In genomic region chr20:44109951-44110361, GRCh38 we compare ENCODE assay signal across 13 cellular contexts.
DNase-seq lines count a peak whose midpoint lies in the region; ATAC-seq and TF ChIP-seq lines count a peak whose summit lies in the region.
"Had no signal": no experiment of that assay in that cellular context is flagged by ENCODE, and none has a peak within 500 bp of the region (broad histone marks: within the 10 kb centered on the region; RNA-seq: fewer than 3 reads in every experiment).

No MANE protein-coding gene starts in this region.

- H4K20me1 ChIP-seq in OCI-LY7 (ENCODE audit: insufficient read depth, low read length) = no peaks in the 10 kb centered on the region

- H3K36me3 Mint-ChIP-seq in progenitor cell of endocrine pancreas (ENCODE audit: insufficient read depth) = no peaks in the 10 kb centered on the region
- peaks cover 5% of the 10 kb centered on the region for H3K36me3 Mint-ChIP-seq in T-helper 17 cell (ENCODE audit: low read depth)
- no peaks in the 10 kb centered on the region for H3K36me3 Mint-ChIP-seq in activated naive CD8-positive, alpha-beta T cell treated with anti-CD3 and anti-CD28 coated beads for 36 hours

- no peak overlapping the region for H2AFZ ChIP-seq in OCI-LY7 (ENCODE audit: low read length)

- H3K4me3 ChIP-seq in GM12875 (ENCODE audit: low read depth, low read length) = no peak overlapping the region
- H3K4me3 ChIP-seq in OCI-LY7 (ENCODE audit: low read depth, low read length, poor library complexity, severe bottlenecking) = no peak overlapping the region
- H3K4me3 ChIP-seq in fibroblast of mammary gland (ENCODE audit: control insufficient read depth, low read depth, low read length) = no peak overlapping the region

- ATAC-seq in T-helper 17 cell = no peak
- ATAC-seq: stimulated activated naive CD8-positive, alpha-beta T cell treated with anti-CD3 and anti-CD28 coated beads, Interleukin-15, amount 100 ng/mL, for 72 hours had no signal

- no peak overlapping the region for H3K27ac ChIP-seq in OCI-LY7 (ENCODE audit: low read depth, low read length, poor library complexity, severe bottlenecking)
- H3K27ac ChIP-seq: HL-60 had no signal

- H3K4me3 Mint-ChIP-seq in progenitor cell of endocrine pancreas (ENCODE audit: low read depth) (no peak overlapping the region), T-helper 17 cell (no peak overlapping the region)
- H3K4me3 Mint-ChIP-seq in activated naive CD8-positive, alpha-beta T cell treated with anti-CD3 and anti-CD28 coated beads for 36 hours = no peak overlapping the region
- H3K4me3 Mint-ChIP-seq: activated CD4-positive, alpha-beta T cell treated with anti-CD3 and anti-CD28 coated beads, Interleukin-2, amount 10 ng/mL, durations not matched to agents 7 days and 5 days; stimulated activated naive CD8-positive, alpha-beta T cell treated with anti-CD3 and anti-CD28 coated beads, Interleukin-15, amount 100 ng/mL, for 72 hours had no signal

- H3K9me3 ChIP-seq in OCI-LY7 (ENCODE audit: low read length) (peaks cover 8% of the 10 kb centered on the region; the same call in 1 of the 2 replicates), T-helper 17 cell (ENCODE audit: control insufficient read depth, low read length, poor library complexity, severe bottlenecking) (peaks cover 10% of the 10 kb centered on the region)

- H3K36me3 ChIP-seq in OCI-LY7 (ENCODE audit: insufficient read depth, low read length) = no peaks in the 10 kb centered on the region

- H3K27ac Mint-ChIP-seq in progenitor cell of endocrine pancreas = no peak overlapping the region
- H3K27ac Mint-ChIP-seq in T-helper 17 cell = no peak overlapping the region
- H3K27ac Mint-ChIP-seq in activated naive CD8-positive, alpha-beta T cell treated with anti-CD3 and anti-CD28 coated beads for 36 hours = no peak overlapping the region
- H3K27ac Mint-ChIP-seq: activated CD4-positive, alpha-beta T cell treated with anti-CD3 and anti-CD28 coated beads, Interleukin-2, amount 10 ng/mL, durations not matched to agents 7 days and 5 days had no signal

- H3K4me1 Mint-ChIP-seq in progenitor cell of endocrine pancreas (ENCODE audit: low read depth) (peaks cover 1% of the 10 kb centered on the region), T-helper 17 cell (no peaks in the 10 kb centered on the region)
- no peaks in the 10 kb centered on the region for H3K4me1 Mint-ChIP-seq in activated naive CD8-positive, alpha-beta T cell treated with anti-CD3 and anti-CD28 coated beads for 36 hours
- H3K4me1 Mint-ChIP-seq: activated CD4-positive, alpha-beta T cell treated with anti-CD3 and anti-CD28 coated beads, Interleukin-2, amount 10 ng/mL, durations not matched to agents 7 days and 5 days; stimulated activated naive CD8-positive, alpha-beta T cell treated with anti-CD3 and anti-CD28 coated beads, Interleukin-15, amount 100 ng/mL, for 72 hours had no signal

- POLR2A ChIA-PET in OCI-LY7 (lab: Charles Lee) = no interaction called here

- no peaks in the 10 kb centered on the region for H3K9me2 ChIP-seq in OCI-LY7 (ENCODE audit: insufficient read depth, low read length)

- DNase-seq in OCI-LY7 (ENCODE audit: low spot score) (no peak), fibroblast of mammary gland (ENCODE audit: low read depth) (no peak), progenitor cell of endocrine pancreas (ENCODE audit: low spot score, unreplicated experiment) (no peak), T-helper 17 cell (no peak)
- no peak for DNase-seq in stimulated activated CD4-positive, alpha-beta T cell treated with anti-CD3 and anti-CD28 coated beads, Interleukin-15, amount 100 ng/mL, for 24 hours
- no peak for DNase-seq in activated naive CD8-positive, alpha-beta T cell treated with anti-CD3 and anti-CD28 coated beads for 36 hours
- DNase-seq: activated CD4-positive, alpha-beta T cell treated with anti-CD3 and anti-CD28 coated beads, Interleukin-2, amount 10 ng/mL, durations not matched to agents 7 days and 5 days; activated effector memory CD4-positive, alpha-beta T cell treated with anti-CD3 and anti-CD28 coated beads, Interleukin-2, amount 50 U/mL, for 16 hours; NCI-H524; stimulated activated CD4-positive, alpha-beta T cell treated with anti-CD3 and anti-CD28 coated beads, Interleukin-4, amount 100 ng/mL, for 24 hours; stimulated activated naive CD8-positive, alpha-beta T cell treated with anti-CD3 and anti-CD28 coated beads, Interleukin-15, amount 100 ng/mL, for 72 hours had no signal

- CTCF ChIA-PET in OCI-LY7 (lab: Charles Lee; ENCODE audit: unreplicated experiment) = no interaction called here

- intact Hi-C loops in OCI-LY7 (cut with micrococcal nuclease; ENCODE audit: unreplicated experiment) = no loop called here

- H3K79me2 ChIP-seq in OCI-LY7 (ENCODE audit: insufficient read depth, low read depth, low read length) = no peaks in the 10 kb centered on the region

- no peak overlapping the region for H3K4me2 ChIP-seq in OCI-LY7 (ENCODE audit: low read length)

- peaks cover 7% of the 10 kb centered on the region for H3K9me3 Mint-ChIP-seq in progenitor cell of endocrine pancreas (ENCODE audit: low read depth)
- H3K9me3 Mint-ChIP-seq in activated naive CD8-positive, alpha-beta T cell treated with anti-CD3 and anti-CD28 coated beads for 36 hours = peaks cover 19% of the 10 kb centered on the region

- no peaks in the 10 kb centered on the region for H3K4me1 ChIP-seq in OCI-LY7 (ENCODE audit: insufficient read depth, low read length, poor library complexity, severe bottlenecking)

- BruUV-seq in OCI-LY7 (replicated peaks; lab: Mats Ljungman, UMichigan) = no TSS peak

- TF ChIP-seq CTCF in GM12875 (IDR thresholded peaks at IDR 0.05; ENCODE audit: borderline replicate concordance, insufficient read depth, low read depth, low read length) (peak; percentile 41; the same call in 1 of the 2 replicates), OCI-LY7 (conservative IDR thresholded peaks at IDR 0.05; ENCODE audit: low read length) (peak; percentile 40; the same call in 1 of the 2 replicates), fibroblast of mammary gland (conservative IDR thresholded peaks at IDR 0.05; ENCODE audit: control insufficient read depth, insufficient read depth, low read depth, low read length) (peak; percentile 23), progenitor cell of endocrine pancreas (IDR thresholded peaks at IDR 0.05; ENCODE audit: unreplicated experiment) (peak; percentile 27)

- H3K27me3 Mint-ChIP-seq in progenitor cell of endocrine pancreas (peaks cover 25% of the 10 kb centered on the region), T-helper 17 cell (peaks cover 62% of the 10 kb centered on the region)
- H3K27me3 Mint-ChIP-seq in activated naive CD8-positive, alpha-beta T cell treated with anti-CD3 and anti-CD28 coated beads for 36 hours = peaks cover 42% of the 10 kb centered on the region
